In genomic region chr18:48792611-48793368, GRCh38 we compare ENCODE assay signal across 21 cellular contexts.
DNase-seq lines count a peak whose midpoint lies in the region; ATAC-seq and TF ChIP-seq lines count a peak whose summit lies in the region.
"Had no signal": no experiment of that assay in that cellular context is flagged by ENCODE, and none has a peak within 500 bp of the region (broad histone marks: within the 10 kb centered on the region; RNA-seq: fewer than 3 reads in every experiment).

No MANE protein-coding gene starts in this region.

- 91 to 99% (median 95%) methylated on average over 4 of the region's 4 CpGs for WGBS in heart left ventricle, 4 donors
- WGBS in adrenal gland, 4 donors = 88 to 94% (median 92%) methylated on average over 2 to 4 of the region's 4 CpGs
- WGBS in mesenchymal stem cell = 90% methylated on average over 4 of the region's 4 CpGs

- H3K14ac ChIP-seq in mesenchymal stem cell (ENCODE audit: low read length in 2 of 2) = no peak overlapping the region

- no peak overlapping the region for H2AFZ ChIP-seq in mesenchymal stem cell (ENCODE audit: low read depth, low read length)
- H2AFZ ChIP-seq: parathyroid adenoma had no signal

- TF ChIP-seq POLR2A in heart left ventricle (IDR thresholded peaks at IDR 0.05) (no peak), adrenal gland (IDR thresholded peaks at IDR 0.05) (no peak)

- ATAC-seq in heart left ventricle = no peak
- ATAC-seq in left ventricle myocardium superior = no peak
- no peak for ATAC-seq in upper lobe of right lung
- no peak for ATAC-seq in GM21447 (IDR thresholded peaks at IDR 0.05; ENCODE audit: unreplicated experiment)
- no peak for ATAC-seq in GM19328 (IDR thresholded peaks at IDR 0.05; ENCODE audit: unreplicated experiment)
- no peak for ATAC-seq in GM18498 (IDR thresholded peaks at IDR 0.05; ENCODE audit: unreplicated experiment)
- ATAC-seq: activated CD8-positive, alpha-beta memory T cell treated with anti-CD3 and anti-CD28 coated beads, Interleukin-2, amount 10 ng/mL, durations not matched to agents 7 days and 5 days had no signal

- H3K4me2 ChIP-seq in mesenchymal stem cell (ENCODE audit: low read length, poor library complexity, severe bottlenecking) = no peak overlapping the region

- TF ChIP-seq CTCF in heart left ventricle (IDR thresholded peaks at IDR 0.05) = no peak
- TF ChIP-seq CTCF in adrenal gland (IDR thresholded peaks at IDR 0.05) = no peak
- no peak for TF ChIP-seq CTCF in upper lobe of right lung (IDR thresholded peaks at IDR 0.05)

- H4K8ac ChIP-seq in mesenchymal stem cell (ENCODE audit: low read length) = no peak overlapping the region

- H2BK120ac ChIP-seq in mesenchymal stem cell (ENCODE audit: low read depth, low read length) = no peak overlapping the region

- H3K9ac ChIP-seq in mesenchymal stem cell (ENCODE audit: low read length) = no peak overlapping the region
- H3K9ac ChIP-seq: parathyroid adenoma had no signal

- H3K27ac ChIP-seq in heart left ventricle (peak overlapping the region in 4 of 12 donors; percentile 34 to 96 (median 65)), adrenal gland (no peak overlapping the region), mesenchymal stem cell (ENCODE audit: low read length, poor library complexity, severe bottlenecking) (no peak overlapping the region), upper lobe of right lung (no peak overlapping the region)
- H3K27ac ChIP-seq: C4-2B, parathyroid adenoma, skin epidermis had no signal

- no peak overlapping the region for H3K4ac ChIP-seq in mesenchymal stem cell (ENCODE audit: low read depth in 1 of 2, low read length in 2 of 2)

- H3K27me3 ChIP-seq in heart left ventricle = no peaks in the 10 kb centered on the region
- H3K27me3 ChIP-seq in adrenal gland = no peaks in the 10 kb centered on the region
- no peaks in the 10 kb centered on the region for H3K27me3 ChIP-seq in mesenchymal stem cell (ENCODE audit: control insufficient read depth in 1 of 2, insufficient read depth in 1 of 2, low read length in 2 of 2)
- H3K27me3 ChIP-seq in upper lobe of right lung = no peaks in the 10 kb centered on the region

- no peak overlapping the region for H4K91ac ChIP-seq in mesenchymal stem cell (ENCODE audit: low read length)

- H3K4me3 ChIP-seq in heart left ventricle (no peak overlapping the region), adrenal gland (no peak overlapping the region), mesenchymal stem cell (ENCODE audit: insufficient read depth in 1 of 2, low read depth in 1 of 2, low read length in 2 of 2) (no peak overlapping the region), upper lobe of right lung (no peak overlapping the region)
- H3K4me3 ChIP-seq: skin epidermis had no signal

- peak in 3 of 5 donors; percentile 14 to 16 (median 16) for DNase-seq in heart left ventricle
- DNase-seq in left ventricle myocardium superior = no peak
- DNase-seq in adrenal gland = peak in 4 of 7 donors; percentile 1 to 45 (median 9)
- DNase-seq in mesenchymal stem cell = no peak
- DNase-seq in upper lobe of right lung = peak; percentile 20
- DNase-seq: ACHN; activated CD4-positive, alpha-beta T cell treated with anti-CD3 and anti-CD28 coated beads for 4 hours; activated CD8-positive, alpha-beta memory T cell treated with anti-CD3 and anti-CD28 coated beads, Interleukin-2, amount 10 ng/mL, durations not matched to agents 7 days and 5 days; amygdala; central memory CD4-positive, alpha-beta T cell; effector memory CD4-positive, alpha-beta T cell; H7; NCI-H1436 treated with DMSO at 0.1 percent for 48 hours; RPMI8226; stimulated activated CD4-positive, alpha-beta T cell treated with anti-CD3 and anti-CD28 coated beads, Interleukin-4, amount 100 ng/mL, for 24 hours had no signal

- H3K4me1 ChIP-seq in heart left ventricle = peaks cover 5 to 67% (median 41%) of the 10 kb centered on the region in 12 donors
- peaks cover 0 to 16% of the 10 kb centered on the region in 2 donors for H3K4me1 ChIP-seq in adrenal gland (replicated peaks in 1 of 2)
- peaks cover 29% of the 10 kb centered on the region for H3K4me1 ChIP-seq in mesenchymal stem cell (ENCODE audit: control insufficient read depth, insufficient read depth, low read depth, low read length)
- peaks cover 18% of the 10 kb centered on the region for H3K4me1 ChIP-seq in upper lobe of right lung

- intact Hi-C loops in heart left ventricle (cut with DNase I) = loop anchor here in 2 of 10 donors (5.0 kb wide), 2 partner anchors 50 to 145 kb away; no protein-coding TSS in a partner anchor
- intact Hi-C loops in left ventricle myocardium superior (cut with micrococcal nuclease) = no loop called here
- intact Hi-C loops in adrenal gland (cut with DNase I) = no loop called here
- intact Hi-C loops in upper lobe of right lung (cut with DNase I) = no loop called here

- H2BK5ac ChIP-seq in mesenchymal stem cell (ENCODE audit: low read depth, low read length, poor library complexity, severe bottlenecking) = no peak overlapping the region

- H3K36me3 ChIP-seq in heart left ventricle = peaks cover 0 to 7% (median 0%) of the 10 kb centered on the region in 9 donors
- no peaks in the 10 kb centered on the region for H3K36me3 ChIP-seq in adrenal gland (replicated peaks in 1 of 2)
- peaks cover 15 to 39% of the 10 kb centered on the region in 2 experiments for H3K36me3 ChIP-seq in mesenchymal stem cell (ENCODE audit: control insufficient read depth in 1 of 2, insufficient read depth in 2 of 2, low read depth in 1 of 2, low read length in 2 of 2)
- H3K36me3 ChIP-seq in upper lobe of right lung = no peaks in the 10 kb centered on the region

- no peak overlapping the region for H3K23ac ChIP-seq in mesenchymal stem cell (ENCODE audit: low read length in 2 of 2)

- peaks cover 14% of the 10 kb centered on the region for H3K79me1 ChIP-seq in mesenchymal stem cell (replicated peaks; ENCODE audit: low read length, poor library complexity, severe bottlenecking)

- H2AK5ac ChIP-seq in mesenchymal stem cell (ENCODE audit: low read length, severe bottlenecking) = peak overlapping the region; percentile 30

- H2BK12ac ChIP-seq in mesenchymal stem cell (ENCODE audit: low read length in 2 of 2) = no peak overlapping the region

- H3K18ac ChIP-seq in mesenchymal stem cell (ENCODE audit: low read depth in 1 of 2, low read length in 2 of 2) = no peak overlapping the region

- H2BK15ac ChIP-seq in mesenchymal stem cell (ENCODE audit: low read depth, poor library complexity, severe bottlenecking) = no peak overlapping the region

- H3K9me3 ChIP-seq in heart left ventricle (no peaks in the 10 kb centered on the region), adrenal gland (replicated peaks in 1 of 3) (no peaks in the 10 kb centered on the region), mesenchymal stem cell (ENCODE audit: control insufficient read depth, low read length) (no peaks in the 10 kb centered on the region), upper lobe of right lung (no peaks in the 10 kb centered on the region)

Comparison
In these comparisons a context has a peak if more than half of its experiments do, and no peak if none do; other contexts are left out.
1. DNase-seq: peak in heart left ventricle (3 of 5), adrenal gland (4 of 7) and upper lobe of right lung (single experiment); none in left ventricle myocardium superior (single experiment) and mesenchymal stem cell (single experiment).